Comparison of ENCODE assay signal across 27 cellular contexts in genomic region chr10:129560355-129560754, GRCh38.
"Had no signal": no experiment of that assay in that cellular context is flagged by ENCODE, and none has a peak within 500 bp of the region (broad histone marks: within the 10 kb centered on the region; RNA-seq: fewer than 3 reads in every experiment).

No MANE protein-coding gene starts in this region.

- H3K27me3 ChIP-seq: neutrophil, pancreas, suprapubic skin, testis, tibial artery, transverse colon, upper lobe of right lung, uterus had no signal

- H3K9me3 ChIP-seq: neutrophil, pancreas, prostate gland, suprapubic skin, testis, tibial artery, transverse colon, upper lobe of right lung, uterus had no signal

- H3K36me3 ChIP-seq: neutrophil, pancreas, prostate gland, suprapubic skin, tibial artery, transverse colon, upper lobe of right lung, uterus had no signal

- DNase-seq: naive B cell; naive thymus-derived CD8-positive, alpha-beta T cell; nephron progenitor cell; nucleus accumbens; pancreas; retina; right cardiac atrium; stimulated activated CD4-positive, alpha-beta T cell treated with anti-CD3 and anti-CD28 coated beads, Interleukin-15, amount 100 ng/mL, for 24 hours; stimulated activated CD4-positive, alpha-beta T cell treated with anti-CD3 and anti-CD28 coated beads, Interleukin-2, amount 100 ng/mL, for 24 hours; stimulated activated CD4-positive, alpha-beta T cell treated with anti-CD3 and anti-CD28 coated beads, Interleukin-2, amount 100 ng/mL, for 48 hours; stimulated activated CD4-positive, alpha-beta T cell treated with anti-CD3 and anti-CD28 coated beads, Interleukin-4, amount 100 ng/mL, for 24 hours; stimulated activated naive B cell treated with anti-CD40 and anti-IgM and Interleukin-4, amounts not matched to agents 10 μg/mL and 1 μg/mL and 100 μg/mL, for 72 hours; stimulated activated naive CD4-positive, alpha-beta T cell treated with Interleukin-2 at 50 U/mL for 16 hours; stimulated activated naive CD8-positive, alpha-beta T cell treated with anti-CD3 and anti-CD28 coated beads, Interleukin-15, amount 100 ng/mL, for 72 hours; substantia nigra; testis; tibial artery; transverse colon; upper lobe of right lung; uterus had no signal

- ATAC-seq: naive thymus-derived CD8-positive, alpha-beta T cell; natural killer cell treated with Interleukin-12 subunit alpha and Interleukin-12 subunit beta and Interleukin-15 and Interleukin-18, amount 100 ng/mL, for 72 hours; pancreas; right cardiac atrium; sciatic nerve; stimulated activated effector memory CD8-positive, alpha-beta T cell treated with anti-CD3 and anti-CD28 coated beads, Interleukin-12 subunit alpha, Interleukin-12 subunit beta, amount 100 ng/mL, for 72 hours; stimulated activated naive B cell treated with anti-CD40 and anti-IgM and Interleukin-4, amounts not matched to agents 10 μg/mL and 1 μg/mL and 100 μg/mL, for 72 hours; stimulated activated naive CD8-positive, alpha-beta T cell treated with anti-CD3 and anti-CD28 coated beads, Interleukin-15, amount 100 ng/mL, for 72 hours; upper lobe of right lung had no signal

- H3K4me3 ChIP-seq: pancreas, prostate gland, skin epidermis, suprapubic skin, testis, tibial artery, transverse colon, upper lobe of right lung, uterus had no signal

- H3K27ac ChIP-seq: neutrophil, pancreas, prostate gland, skin epidermis, suprapubic skin, testis, tibial artery, transverse colon, upper lobe of right lung, uterus had no signal

- H3K4me1 ChIP-seq: pancreas, prostate gland, suprapubic skin, testis, transverse colon, upper lobe of right lung, uterus had no signal

- FAIRE-seq: pancreas had no signal
